In genomic region chr7:1849351-1849951, GRCh38 we compare ENCODE assay signal across 31 cellular contexts.
A peak's percentile ranks its signal among the peaks of the same experiment; 100 is the strongest.
DNase-seq lines count a peak whose midpoint lies in the region; ATAC-seq and TF ChIP-seq lines count a peak whose summit lies in the region.
"Had no signal": no experiment of that assay in that cellular context is flagged by ENCODE, and none has a peak within 500 bp of the region (broad histone marks: within the 10 kb centered on the region; RNA-seq: fewer than 3 reads in every experiment).

No MANE protein-coding gene starts in this region.

- TF ChIP-seq POLR2A in prostate gland (IDR thresholded peaks at IDR 0.05): no peak

- H3K4me3 ChIP-seq in BLaER1 (no peak overlapping the region), RWPE2 (ENCODE audit: severe bottlenecking) (no peak overlapping the region), osteoblast (ENCODE audit: insufficient read depth, low read length) (no peak overlapping the region), prostate gland (no peak overlapping the region)
- H3K4me3 ChIP-seq: colonic mucosa, left lung, PC-9, tibial nerve had no signal

- 85% methylated on average over 32 of the region's 32 CpGs for WGBS in prostate gland

- H3K4me2 ChIP-seq in BLaER1 (peak overlapping the region; percentile 50; the same call in 1 of the 2 replicates), osteoblast (ENCODE audit: insufficient read depth, low read length) (no peak overlapping the region)
- H3K4me2 ChIP-seq: PC-9 had no signal

- H3K27ac ChIP-seq in BLaER1: no peak overlapping the region
- no peak overlapping the region for H3K27ac ChIP-seq in RWPE2 (ENCODE audit: poor library complexity, severe bottlenecking)
- H3K27ac ChIP-seq in osteoblast (ENCODE audit: low read depth, low read length): no peak overlapping the region
- H3K27ac ChIP-seq in prostate gland: no peak overlapping the region
- H3K27ac ChIP-seq: C4-2B, colonic mucosa, left lung, parathyroid adenoma, PC-9, tibial nerve had no signal

- H4K20me1 ChIP-seq in BLaER1 (peaks cover 100% of the 10 kb centered on the region), osteoblast (ENCODE audit: insufficient read depth, low read length) (no peaks in the 10 kb centered on the region)

- H3K9ac ChIP-seq in BLaER1: no peak overlapping the region
- H3K9ac ChIP-seq: parathyroid adenoma had no signal

- no peak overlapping the region for H2AFZ ChIP-seq in osteoblast (ENCODE audit: low read length)
- H2AFZ ChIP-seq: parathyroid adenoma, PC-9 had no signal

- H3K79me2 ChIP-seq in osteoblast (ENCODE audit: insufficient read depth, low read length): no peaks in the 10 kb centered on the region
- H3K79me2 ChIP-seq: parathyroid adenoma had no signal

- H3K9me3 ChIP-seq in BLaER1 (no peaks in the 10 kb centered on the region), RWPE2 (ENCODE audit: severe bottlenecking) (no peaks in the 10 kb centered on the region), osteoblast (ENCODE audit: low read depth, low read length) (no peaks in the 10 kb centered on the region), prostate gland (no peaks in the 10 kb centered on the region)
- H3K9me3 ChIP-seq: colonic mucosa, left lung, tibial nerve had no signal

- DNase-seq in RWPE2 (ENCODE audit: low spot score) (peak; percentile 61), left lobe of liver (ENCODE audit: low spot score) (peak; percentile 44), osteoblast (ENCODE audit: insufficient read length, low spot score, missing footprints) (peak; percentile 36), medulla oblongata (ENCODE audit: extremely low spot score) (no peak), prostate gland (ENCODE audit: low spot score) (no peak)
- DNase-seq in activated CD8-positive, alpha-beta memory T cell treated with anti-CD3 and anti-CD28 coated beads, Interleukin-2, amount 50 U/mL, for 48 hours: no peak
- DNase-seq: activated CD4-positive, alpha-beta T cell treated with anti-CD3 and anti-CD28 coated beads, Interleukin-2, amount 50 U/mL, for 48 hours; activated CD4-positive, CD25-positive, alpha-beta regulatory T cell treated with anti-CD3 and anti-CD28 coated beads, Interleukin-2, amount 50 U/mL, for 72 hours; activated naive CD4-positive, alpha-beta T cell treated with Interleukin-2 at 50 U/mL for 16 hours; activated T-cell treated with anti-CD3 and anti-CD28 coated beads, Interleukin-2, amount 50 U/mL, for 72 hours; amniotic stem cell; colonic mucosa; COR-L47; DMS53; effector CD8-positive, alpha-beta T cell; hypothalamus; NCI-H1436 treated with DMSO at 0.1 percent for 48 hours; NCI-H2081 treated with DMSO at 0.1 percent for 48 hours; NCI-H2227 treated with DMSO at 0.1 percent for 48 hours; NCI-H526; PC-9; SHP77; stimulated activated CD4-positive, alpha-beta T cell treated with anti-CD3 and anti-CD28 coated beads, Interleukin-4, amount 100 ng/mL, for 24 hours had no signal

- ATAC-seq in RWPE2 (ENCODE audit: low read depth) (no peak), left lobe of liver (no peak), GM19328 (IDR thresholded peaks at IDR 0.05; ENCODE audit: unreplicated experiment) (no peak)
- ATAC-seq: activated T-cell treated with anti-CD3 and anti-CD28 coated beads, Interleukin-2, amount 50 U/mL, for 72 hours; HCT116; left lung; T-helper 17 cell had no signal

- TF ChIP-seq CTCF in RWPE2 (IDR thresholded peaks at IDR 0.05; ENCODE audit: poor library complexity, severe bottlenecking) (no peak), osteoblast (IDR thresholded peaks at IDR 0.05; ENCODE audit: extremely low read depth, low read depth, low read length) (no peak), prostate gland (IDR thresholded peaks at IDR 0.05) (no peak)

- H3K27me3 ChIP-seq in BLaER1 (0 out of 2 replicates have a peak, but pooled peaks cover 4% of the 10 kb centered on the region), RWPE2 (ENCODE audit: insufficient read depth, poor library complexity, severe bottlenecking) (no peaks in the 10 kb centered on the region), osteoblast (ENCODE audit: insufficient read depth, low read length) (no peaks in the 10 kb centered on the region), prostate gland (replicated peaks; ENCODE audit: insufficient read depth) (no peaks in the 10 kb centered on the region)
- H3K27me3 ChIP-seq: colonic mucosa, left lung, tibial nerve had no signal

- H3K36me3 ChIP-seq in BLaER1 (peaks cover 59% of the 10 kb centered on the region), RWPE2 (ENCODE audit: low read depth) (no peaks in the 10 kb centered on the region), osteoblast (ENCODE audit: insufficient read depth, low read length) (no peaks in the 10 kb centered on the region), prostate gland (no peaks in the 10 kb centered on the region)
- H3K36me3 ChIP-seq: colonic mucosa had no signal

- H3K4me1 ChIP-seq in BLaER1 (peaks cover 93% of the 10 kb centered on the region), RWPE2 (ENCODE audit: insufficient read depth, poor library complexity, severe bottlenecking) (no peaks in the 10 kb centered on the region), osteoblast (ENCODE audit: insufficient read depth, low read length) (no peaks in the 10 kb centered on the region), prostate gland (replicated peaks) (no peaks in the 10 kb centered on the region)
- H3K4me1 ChIP-seq: colonic mucosa, left lung, parathyroid adenoma, tibial nerve had no signal

- intact Hi-C loops in prostate gland (cut with DNase I): no loop called here

Comparison
In these comparisons a context has a peak if more than half of its experiments do, and no peak if none do; other contexts are left out.
1. DNase-seq: peak in RWPE2 (single experiment), left lobe of liver (single experiment) and osteoblast (single experiment); none in medulla oblongata (single experiment), activated CD8-positive, alpha-beta memory T cell treated with anti-CD3 and anti-CD28 coated beads, Interleukin-2, amount 50 U/mL, for 48 hours (single experiment) and prostate gland (single experiment).